Comparison of ENCODE assay signal across 8 cellular contexts in the genomic region with DNA sequence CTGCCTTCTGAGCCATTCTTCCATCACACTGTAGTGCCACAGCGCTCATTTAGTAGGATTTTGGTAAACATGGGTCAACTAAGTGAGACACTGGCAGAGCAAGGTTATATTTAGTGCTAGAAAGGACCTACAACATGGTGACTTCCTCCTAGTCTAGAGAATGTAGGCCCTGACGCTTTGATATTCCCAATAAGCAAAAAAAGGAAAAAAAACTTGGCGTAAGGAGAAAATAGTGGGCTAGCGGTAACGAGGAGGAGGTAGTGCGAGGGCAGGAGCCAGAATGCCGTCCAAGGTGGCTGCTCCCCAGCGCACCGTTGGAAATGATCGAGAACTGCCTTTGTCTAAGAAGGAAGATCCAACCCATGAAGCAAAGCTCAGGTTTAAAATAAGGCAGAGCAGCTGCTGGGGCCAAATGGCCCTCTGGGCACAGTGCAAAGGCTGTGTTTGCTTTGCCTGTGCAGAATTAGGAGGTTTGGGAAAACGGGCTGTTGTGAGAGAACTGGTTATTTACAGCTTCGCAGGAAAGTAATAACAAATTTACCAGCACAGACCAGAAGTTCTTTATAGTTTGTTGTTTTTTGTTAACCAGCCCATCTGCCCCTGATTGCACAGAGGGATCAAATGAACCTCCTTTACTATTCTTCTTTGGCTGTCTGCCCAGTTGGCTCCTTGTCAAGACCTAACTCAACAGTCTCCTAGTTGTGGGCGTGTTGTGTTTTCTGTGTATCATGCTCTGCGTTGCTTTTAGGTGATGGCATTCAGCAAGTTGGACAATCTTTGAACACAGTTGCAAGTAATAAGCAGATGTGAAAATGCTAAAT.
DNase-seq lines count a peak whose midpoint lies in the region; ATAC-seq, FAIRE-seq and TF ChIP-seq lines count a peak whose summit lies in the region.

No MANE protein-coding gene starts in this region.

- peak overlapping the region; percentile 40 to 59 for H3K27ac ChIP-seq in kidney (ENCODE audit: low read depth in 2 of 2, low read length in 2 of 2)

- no peak for FAIRE-seq in kidney (lab: Jason Lieb, UNC)

- H3K27me3 ChIP-seq in adipocyte (replicated peaks; ENCODE audit: control insufficient read depth, insufficient read depth, low read length) = no peaks in the 10 kb centered on the region

- peaks cover 11% of the 10 kb centered on the region for H3K4me1 ChIP-seq in adipocyte (ENCODE audit: control insufficient read depth, insufficient read depth, low read length)
- H3K4me1 ChIP-seq in kidney (ENCODE audit: control insufficient read depth in 1 of 2, insufficient read depth in 1 of 2, low read depth in 1 of 2, low read length in 2 of 2) = peaks cover 15 to 16% of the 10 kb centered on the region in 2 donors

- no peak for TF ChIP-seq CTCF in kidney (IDR thresholded peaks at IDR 0.05; ENCODE audit: borderline replicate concordance, extremely low read depth, insufficient read depth)

- no peak overlapping the region for H3K9ac ChIP-seq in adipocyte (ENCODE audit: low read length)
- no peak overlapping the region for H3K9ac ChIP-seq in kidney (ENCODE audit: low read length in 2 of 2)

- H3K9me3 ChIP-seq in adipocyte (ENCODE audit: control insufficient read depth, low read length) = no peaks in the 10 kb centered on the region
- no peaks in the 10 kb centered on the region for H3K9me3 ChIP-seq in kidney (ENCODE audit: control insufficient read depth in 1 of 2, low read length in 2 of 2)

- H3K36me3 ChIP-seq in adipocyte (ENCODE audit: control insufficient read depth, insufficient read depth, low read length, severe bottlenecking) (peaks cover 16% of the 10 kb centered on the region), kidney (ENCODE audit: control insufficient read depth in 1 of 2, insufficient read depth in 2 of 2, low read length in 2 of 2) (peaks cover 3 to 15% of the 10 kb centered on the region in 2 donors)

- ATAC-seq in GM21381 (IDR thresholded peaks at IDR 0.05; ENCODE audit: unreplicated experiment) (no peak), GM18909 (IDR thresholded peaks at IDR 0.05; ENCODE audit: poor library complexity, unreplicated experiment) (no peak)

- intact Hi-C loops in kidney (cut with DNase I) = no loop called here

- DNase-seq in COLO668 (lab: John Stamatoyannopoulos, UW; ENCODE audit: unreplicated experiment) = peak; percentile 93
- peak; percentile 88 for DNase-seq in NCI-H146 treated with DMSO at 0.1 percent for 48 hours (lab: John Stamatoyannopoulos, UW; ENCODE audit: unreplicated experiment)
- peak; percentile 96 for DNase-seq in adipocyte (ENCODE audit: low read depth)
- DNase-seq in kidney = no peak
- DNase-seq in SIG-M5 (lab: John Stamatoyannopoulos, UW) = no peak
- DNase-seq in stimulated activated CD4-positive, alpha-beta T cell treated with anti-CD3 and anti-CD28 coated beads, Interleukin-4, amount 100 ng/mL, for 24 hours = no peak

- H3K4me3 ChIP-seq in adipocyte (ENCODE audit: low read length) (no peak overlapping the region), kidney (ENCODE audit: low read length in 2 of 2) (no peak overlapping the region)

Comparison
In these comparisons a context has a peak if more than half of its experiments do, and no peak if none do; other contexts are left out.
1. DNase-seq: peak in COLO668 (single experiment), NCI-H146 treated with DMSO at 0.1 percent for 48 hours (single experiment) and adipocyte (single experiment); none in kidney (single experiment), SIG-M5 (single experiment) and stimulated activated CD4-positive, alpha-beta T cell treated with anti-CD3 and anti-CD28 coated beads, Interleukin-4, amount 100 ng/mL, for 24 hours (single experiment).